Comparison of ENCODE assay signal across 1 cellular context in genomic region chr14:75837151-75837787, GRCh38.
TF ChIP-seq lines count a peak whose summit lies in the region.

No MANE protein-coding gene starts in this region.

TF ChIP-seq in K562, 482 proteins besides CTCF, POLR2A, EP300 and RAD21 (continued from another document):
- TF ChIP-seq PBX2 (CRISPR knock-in tag; IDR thresholded peaks at IDR 0.05; ENCODE audit: low read depth) (no peak), PBX2 (tag; conservative IDR thresholded peaks at IDR 0.05; ENCODE audit: low read depth) (peak; percentile 65)
